In genomic region chr16:57226701-57227621, GRCh38 we compare ENCODE assay signal across 31 cellular contexts. TPM values are rescaled to one million over a fixed set of nuclear protein-coding genes. Genes with fewer than 3 reads are reported as not detected.
DNase-seq lines count a peak whose midpoint lies in the region; ATAC-seq and TF ChIP-seq lines count a peak whose summit lies in the region.
"Had no signal": no experiment of that assay in that cellular context is flagged by ENCODE, and none has a peak within 500 bp of the region (broad histone marks: within the 10 kb centered on the region; RNA-seq: fewer than 3 reads in every experiment).

No MANE protein-coding gene starts in this region.

- no peaks in the 10 kb centered on the region for H3K9me3 ChIP-seq in T-helper 17 cell (ENCODE audit: control insufficient read depth, low read length, poor library complexity, severe bottlenecking)
- H3K9me3 ChIP-seq: A549, esophagus muscularis mucosa, gastrocnemius medialis, HAP-1, left lung, thoracic aorta, vagina had no signal

- H3K4me1 Mint-ChIP-seq in HFFc6 (ENCODE audit: low read depth) (peaks cover 11% of the 10 kb centered on the region), nephron (peaks cover 26% of the 10 kb centered on the region), T-helper 17 cell (no peaks in the 10 kb centered on the region)
- H3K4me1 Mint-ChIP-seq: activated CD4-positive, alpha-beta T cell treated with anti-CD3 and anti-CD28 coated beads, Interleukin-2, amount 10 ng/mL, durations not matched to agents 7 days and 5 days; CD8-positive, alpha-beta memory T cell; naive thymus-derived CD8-positive, alpha-beta T cell had no signal

- no peak for TF ChIP-seq CTCF in AG10803 (conservative IDR thresholded peaks at IDR 0.05; ENCODE audit: low read length)
- TF ChIP-seq CTCF in HFFc6 (IDR thresholded peaks at IDR 0.05) = no peak
- TF ChIP-seq CTCF in epithelial cell of esophagus (IDR thresholded peaks at IDR 0.05; ENCODE audit: insufficient read depth, low read depth, low read length, missing control alignments) = no peak
- TF ChIP-seq CTCF in nephron (IDR thresholded peaks at IDR 0.05; ENCODE audit: unreplicated experiment in 3 of 3) = no peak

- no peaks in the 10 kb centered on the region for H3K9me3 Mint-ChIP-seq in HFFc6
- no peaks in the 10 kb centered on the region for H3K9me3 Mint-ChIP-seq in nephron
- H3K9me3 Mint-ChIP-seq: activated CD4-positive, alpha-beta T cell treated with anti-CD3 and anti-CD28 coated beads, Interleukin-2, amount 10 ng/mL, durations not matched to agents 7 days and 5 days; activated T-helper 1 cell treated with anti-CD3 and anti-CD28 coated beads, Interleukin-12 subunit alpha, Interleukin-12 subunit beta, Interleukin-2, Interleukin-4 antibody, amounts not matched to agents 30 ng/mL and 10 ng/mL and 1 ng/mL, durations not matched to agents 14 hours and 24 hours and 36 hours; CD8-positive, alpha-beta memory T cell; naive thymus-derived CD8-positive, alpha-beta T cell; stimulated activated naive CD8-positive, alpha-beta T cell treated with anti-CD3 and anti-CD28 coated beads, Interleukin-15, Interleukin-2, amounts not matched to agents 100 ng/mL and 50 ng/mL, for 24 hours had no signal

- DNase-seq in AG10803 (ENCODE audit: low read depth) (peak; percentile 13), HFFc6 (no peak), epithelial cell of esophagus (ENCODE audit: low read depth) (peak; percentile 16), T-helper 17 cell (no peak)
- no peak for DNase-seq in activated effector memory CD4-positive, alpha-beta T cell treated with anti-CD3 and anti-CD28 coated beads, Interleukin-2, amount 50 U/mL, for 16 hours
- DNase-seq: activated CD4-positive, alpha-beta T cell treated with anti-CD3 and anti-CD28 coated beads, Interleukin-2, amount 10 ng/mL, durations not matched to agents 7 days and 5 days; activated naive CD4-positive, alpha-beta T cell treated with anti-CD3 and anti-CD28 coated beads, Interleukin-2, amount 50 U/mL, for 16 hours; aorta; CD8-positive, alpha-beta memory T cell; DMS 273 treated with DMSO at 0.1 percent for 48 hours; effector memory CD4-positive, alpha-beta T cell; gastrocnemius medialis; hippocampal formation; Karpas-422; left lung; midbrain; naive thymus-derived CD8-positive, alpha-beta T cell; NCI-H1436 treated with DMSO at 0.1 percent for 48 hours; NCI-H446; occipital lobe had no signal

- H3K36me3 Mint-ChIP-seq in HFFc6 (ENCODE audit: low read depth) = peaks cover 42% of the 10 kb centered on the region
- H3K36me3 Mint-ChIP-seq in nephron (ENCODE audit: low read depth) = peaks cover 72% of the 10 kb centered on the region
- no peaks in the 10 kb centered on the region for H3K36me3 Mint-ChIP-seq in T-helper 17 cell (ENCODE audit: low read depth)

- ATAC-seq in HG02678 (IDR thresholded peaks at IDR 0.05; ENCODE audit: unreplicated experiment) = no peak
- ATAC-seq in T-helper 17 cell = no peak
- ATAC-seq in HG02642 (IDR thresholded peaks at IDR 0.05; ENCODE audit: poor library complexity, unreplicated experiment) = no peak
- ATAC-seq: A549; gastrocnemius medialis; left lung; naive thymus-derived CD8-positive, alpha-beta T cell had no signal

- H3K27me3 Mint-ChIP-seq in HFFc6 (ENCODE audit: insufficient read depth) = no peaks in the 10 kb centered on the region
- H3K27me3 Mint-ChIP-seq in nephron (ENCODE audit: low read depth) = no peaks in the 10 kb centered on the region
- H3K27me3 Mint-ChIP-seq in T-helper 17 cell = no peaks in the 10 kb centered on the region
- H3K27me3 Mint-ChIP-seq: activated CD4-positive, alpha-beta T cell treated with anti-CD3 and anti-CD28 coated beads, Interleukin-2, amount 10 ng/mL, durations not matched to agents 7 days and 5 days; CD8-positive, alpha-beta memory T cell; naive thymus-derived CD8-positive, alpha-beta T cell; stimulated activated naive CD8-positive, alpha-beta T cell treated with anti-CD3 and anti-CD28 coated beads, Interleukin-15, Interleukin-2, amounts not matched to agents 100 ng/mL and 50 ng/mL, for 24 hours had no signal

- H3K27ac Mint-ChIP-seq in HFFc6 (peak overlapping the region; percentile 36), nephron (peak overlapping the region; percentile 48 to 73 (median 50)), T-helper 17 cell (no peak overlapping the region)
- H3K27ac Mint-ChIP-seq: activated CD4-positive, alpha-beta T cell treated with anti-CD3 and anti-CD28 coated beads, Interleukin-2, amount 10 ng/mL, durations not matched to agents 7 days and 5 days; activated T-helper 1 cell treated with anti-CD3 and anti-CD28 coated beads, Interleukin-12 subunit alpha, Interleukin-12 subunit beta, Interleukin-2, Interleukin-4 antibody, amounts not matched to agents 30 ng/mL and 10 ng/mL and 1 ng/mL, durations not matched to agents 14 hours and 24 hours and 36 hours; stimulated activated naive CD8-positive, alpha-beta T cell treated with anti-CD3 and anti-CD28 coated beads, Interleukin-15, Interleukin-2, amounts not matched to agents 100 ng/mL and 50 ng/mL, for 24 hours had no signal

- H3K4me3 Mint-ChIP-seq in HFFc6 (no peak overlapping the region), nephron (no peak overlapping the region), T-helper 17 cell (no peak overlapping the region)
- H3K4me3 Mint-ChIP-seq: activated CD4-positive, alpha-beta T cell treated with anti-CD3 and anti-CD28 coated beads, Interleukin-2, amount 10 ng/mL, durations not matched to agents 7 days and 5 days; activated T-helper 1 cell treated with anti-CD3 and anti-CD28 coated beads, Interleukin-12 subunit alpha, Interleukin-12 subunit beta, Interleukin-2, Interleukin-4 antibody, amounts not matched to agents 30 ng/mL and 10 ng/mL and 1 ng/mL, durations not matched to agents 14 hours and 24 hours and 36 hours; CD8-positive, alpha-beta memory T cell; naive thymus-derived CD8-positive, alpha-beta T cell; stimulated activated naive CD8-positive, alpha-beta T cell treated with anti-CD3 and anti-CD28 coated beads, Interleukin-15, Interleukin-2, amounts not matched to agents 100 ng/mL and 50 ng/mL, for 24 hours had no signal

- H3K4me3 ChIP-seq in AG10803 (ENCODE audit: low read length) (no peak overlapping the region), epithelial cell of esophagus (ENCODE audit: low read length) (no peak overlapping the region)
- H3K4me3 ChIP-seq: A549, coronary artery, esophagus muscularis mucosa, gastrocnemius medialis, HAP-1, left lung, thoracic aorta, vagina had no signal

RNA-seq across cellular contexts. Expression of gene ARL2BP, which starts 18.1 kb away (rescaled TPM):
- total RNA-seq in HFFc6 (2021; fragmentation: NEBNext Ultra II Directional; extraction: Animal tissue kit (Norgen Biotek cat#: 25700)) = 10 to 100 TPM; 70.3 to 80.0 (median 76.7) TPM
- 10 to 100 TPM; 37.0 to 39.6 TPM for total RNA-seq in T-helper 17 cell

RNA-seq across cellular contexts. Expression of gene RSPRY1, which starts 40.8 kb away (rescaled TPM):
- 10 to 100 TPM; 38.8 to 51.9 (median 47.7) TPM for total RNA-seq in HFFc6 (2021; fragmentation: NEBNext Ultra II Directional; extraction: Animal tissue kit (Norgen Biotek cat#: 25700))
- total RNA-seq in T-helper 17 cell = 10 to 100 TPM; 19.1 to 23.8 TPM

RNA-seq across cellular contexts. Expression of gene PSME3IP1, which starts 41.1 kb away (rescaled TPM):
- total RNA-seq in HFFc6 (2021; fragmentation: NEBNext Ultra II Directional; extraction: Animal tissue kit (Norgen Biotek cat#: 25700)) = 10 to 100 TPM; 55.9 to 85.0 (median 76.5) TPM
- total RNA-seq in T-helper 17 cell = 100 to 1,000 TPM; 109 to 118 TPM

RNA-seq across cellular contexts. Expression of gene PLLP, which starts 57.5 kb away (rescaled TPM):
- total RNA-seq in HFFc6 (2021; fragmentation: NEBNext Ultra II Directional; extraction: Animal tissue kit (Norgen Biotek cat#: 25700)) = not detected
- under 1 TPM; 0.16 to 0.75 TPM for total RNA-seq in T-helper 17 cell

Comparison
In these comparisons a context has a peak if more than half of its experiments do, and no peak if none do; other contexts are left out.
1. DNase-seq: peak in AG10803 (single experiment) and epithelial cell of esophagus (single experiment); none in HFFc6 (single experiment), activated effector memory CD4-positive, alpha-beta T cell treated with anti-CD3 and anti-CD28 coated beads, Interleukin-2, amount 50 U/mL, for 16 hours (single experiment) and T-helper 17 cell (0 of 3).